In genomic region chr2:179201884-179202283, GRCh38 we compare ENCODE assay signal across 1 cellular context.
TF ChIP-seq lines count a peak whose summit lies in the region.

No MANE protein-coding gene starts in this region.

TF ChIP-seq in HEK293, 187 proteins besides CTCF, POLR2A, EP300 and RAD21 (continued from another document):
- TF ChIP-seq ZBTB20 (tag by site-specific recombination; IDR thresholded peaks at IDR 0.05), result no peak
- TF ChIP-seq ATF2 (tag by site-specific recombination; IDR thresholded peaks at IDR 0.05; ENCODE audit: low read depth), result no peak
- no peak for TF ChIP-seq TSHZ1 (tag by site-specific recombination; IDR thresholded peaks at IDR 0.05; ENCODE audit: borderline replicate concordance)
- no peak for TF ChIP-seq SCRT1 (tag by site-specific recombination; IDR thresholded peaks at IDR 0.05; ENCODE audit: borderline replicate concordance)
- TF ChIP-seq KLF7 (tag by site-specific recombination; IDR thresholded peaks at IDR 0.05; ENCODE audit: borderline replicate concordance), result no peak
